ENCODE assay signal across 8 cellular contexts in the genomic region with DNA sequence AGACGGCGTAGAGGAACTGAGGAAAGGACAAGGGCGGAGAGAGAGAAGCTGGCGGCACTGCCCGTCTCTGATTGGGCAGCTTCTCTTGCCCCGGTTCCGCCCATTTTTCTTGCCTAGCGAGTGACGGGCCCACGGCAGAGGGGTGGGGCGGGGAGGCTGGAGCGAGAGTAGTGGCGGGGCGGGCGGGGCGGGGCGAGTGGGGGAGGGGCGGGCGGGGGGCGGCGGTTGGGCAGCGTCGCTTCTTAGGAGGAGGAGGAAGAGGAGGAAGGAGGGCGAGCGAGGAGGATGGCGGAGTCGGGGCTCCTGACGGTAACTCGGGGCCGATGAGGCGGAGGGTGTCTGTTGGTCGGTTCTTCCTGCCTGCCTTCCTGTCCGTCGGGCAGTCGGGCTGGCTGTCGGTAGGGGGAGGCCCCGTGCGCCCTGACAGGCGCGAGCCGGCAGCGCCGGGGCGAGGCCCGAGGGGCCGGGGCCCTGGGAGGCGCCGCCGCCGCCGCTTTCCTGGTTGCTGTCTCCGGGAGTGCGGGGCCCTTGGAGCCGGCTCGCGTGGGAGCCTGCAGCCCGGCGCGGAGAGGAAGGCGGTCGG. TPM values are rescaled to one million over a fixed set of nuclear protein-coding genes. Genes with fewer than 3 reads are reported as not detected.
A peak's percentile ranks its signal among the peaks of the same experiment; 100 is the strongest.
DNase-seq lines count a peak whose midpoint lies in the region; ATAC-seq and TF ChIP-seq lines count a peak whose summit lies in the region.

A gene (plus strand): TSS at position 256 of the 583 bp plus-strand sequence. CDS start 44,755 bp downstream, outside the sequence.

- ATAC-seq in GM21576 (IDR thresholded peaks at IDR 0.05; ENCODE audit: unreplicated experiment): peak; percentile 81

- WGBS in endodermal cell (ENCODE audit: insufficient coverage in 1 of 2, insufficient read length in 1 of 2), 2 experiments: 0 to 2% methylated on average over 6 to 48 of the region's 61 CpGs

- peak within 1 kb of the TSS; percentile 100 for H3K27ac Mint-ChIP-seq in endodermal cell

- H3K9ac ChIP-seq in ES-I3 (ENCODE audit: low read depth, low read length): peak within 1 kb of the TSS; percentile 100
- peak within 1 kb of the TSS; percentile 89 for H3K9ac ChIP-seq in endodermal cell (ENCODE audit: extremely low read depth, low read length, poor library complexity, severe bottlenecking)

- peak within 1 kb of the TSS; percentile 99 for H3K4me3 Mint-ChIP-seq in endodermal cell

- no peaks in the 10 kb centered on the region for H3K9me3 ChIP-seq in ES-I3 (ENCODE audit: control insufficient read depth, insufficient read depth, low read length)
- no peaks in the 10 kb centered on the region for H3K9me3 ChIP-seq in endodermal cell (ENCODE audit: control insufficient read depth, low read length)

- H3K27me3 ChIP-seq in endodermal cell (ENCODE audit: control insufficient read depth, insufficient read depth, low read length, poor library complexity, severe bottlenecking): no peaks in the 10 kb centered on the region

- H3K4me1 ChIP-seq in ES-I3 (ENCODE audit: insufficient read depth, low read length) (peaks cover 8% of the 10 kb centered on the region), endodermal cell (ENCODE audit: control insufficient read depth, insufficient read depth, low read length) (peaks cover 5% of the 10 kb centered on the region)

- H3K36me3 Mint-ChIP-seq in endodermal cell (ENCODE audit: low read depth): no peaks in the 10 kb centered on the region

- no peaks in the 10 kb centered on the region for H3K27me3 Mint-ChIP-seq in endodermal cell (ENCODE audit: insufficient read depth)

- H3K36me3 ChIP-seq in ES-I3 (ENCODE audit: insufficient read depth, low read length) (no peaks in the 10 kb centered on the region), endodermal cell (ENCODE audit: control insufficient read depth, insufficient read depth, low read length) (no peaks in the 10 kb centered on the region)

- peak within 1 kb of the TSS; percentile 89 for H3K4me3 ChIP-seq in LNCaP clone FGC (ENCODE audit: low read depth, low read length)
- peak within 1 kb of the TSS; percentile 96 for H3K4me3 ChIP-seq in endodermal cell (ENCODE audit: low read length)

- H3K4me1 Mint-ChIP-seq in endodermal cell: peaks cover 10% of the 10 kb centered on the region

- TF ChIP-seq CTCF in LNCaP clone FGC (IDR thresholded peaks at IDR 0.05; ENCODE audit: control insufficient read depth, extremely low read depth, insufficient read depth) (peak; percentile 41), endodermal cell (conservative IDR thresholded peaks at IDR 0.05) (peak; percentile 51)

- H3K9me3 Mint-ChIP-seq in endodermal cell: no peaks in the 10 kb centered on the region

- H3K27ac ChIP-seq in endodermal cell (ENCODE audit: low read depth, low read length): peak within 1 kb of the TSS; percentile 99

- DNase-seq in LNCaP clone FGC (ENCODE audit: low read depth): no peak
- peak; percentile 77 to 95 (median 86) for DNase-seq in activated CD8-positive, alpha-beta memory T cell treated with anti-CD3 and anti-CD28 coated beads for 48 hours (ENCODE audit: low read depth in 2 of 3, low spot score in 2 of 3)
- DNase-seq in endodermal cell: peak; percentile 99
- no peak for DNase-seq in myocyte (ENCODE audit: low read depth)
- peak; percentile 99 for DNase-seq in stimulated activated naive CD4-positive, alpha-beta T cell treated with Interleukin-2 at 50 U/mL for 16 hours (lab: John Stamatoyannopoulos, UW)
- DNase-seq in globus pallidus (ENCODE audit: low spot score): no peak

RNA-seq across cellular contexts. Expression of the gene that starts here (rescaled TPM):
- 10 to 100 TPM; 38.4 to 49.6 TPM for total RNA-seq in endodermal cell
- 29.0 TPM for polyA plus RNA-seq in endodermal cell (2013, experiment 1 of 2)
- 30.3 TPM for polyA plus RNA-seq in endodermal cell (2013, experiment 2 of 2)
- 32.4 and 32.6 TPM in 2 replicates for total RNA-seq in myocyte
- polyA plus RNA-seq in myocyte (2012): 18.9 TPM

Comparison
In these comparisons a context has a peak if more than half of its experiments do, and no peak if none do; other contexts are left out.
1. DNase-seq: peak in activated CD8-positive, alpha-beta memory T cell treated with anti-CD3 and anti-CD28 coated beads for 48 hours (3 of 3), endodermal cell (single experiment) and stimulated activated naive CD4-positive, alpha-beta T cell treated with Interleukin-2 at 50 U/mL for 16 hours (single experiment); none in LNCaP clone FGC (single experiment), myocyte (single experiment) and globus pallidus (single experiment).